ENCODE assay signal across 18 cellular contexts in genomic region chr9:115680226-115680625, GRCh38.
DNase-seq lines count a peak whose midpoint lies in the region; ATAC-seq, FAIRE-seq and TF ChIP-seq lines count a peak whose summit lies in the region.
"Had no signal": no experiment of that assay in that cellular context is flagged by ENCODE, and none has a peak within 500 bp of the region (broad histone marks: within the 10 kb centered on the region; RNA-seq: fewer than 3 reads in every experiment).

No MANE protein-coding gene starts in this region.

- no peak overlapping the region for H3K4me3 ChIP-seq in GM23248
- H3K4me3 ChIP-seq in epithelial cell of proximal tubule (ENCODE audit: low read depth, low read length): no peak overlapping the region

- H2AFZ ChIP-seq in GM23248: no peak overlapping the region

- no peak overlapping the region for H3K4me2 ChIP-seq in GM23248 (ENCODE audit: unreplicated experiment)

- no peaks in the 10 kb centered on the region for H3K9me2 ChIP-seq in GM23248 (ENCODE audit: insufficient read depth)

- H3F3A ChIP-seq in GM23248 (ENCODE audit: insufficient read depth): peaks cover 7% of the 10 kb centered on the region; the same call in 1 of the 2 replicates

- no peaks in the 10 kb centered on the region for H3K79me2 ChIP-seq in GM23248 (ENCODE audit: insufficient read depth)

- H3K9ac ChIP-seq in GM23248: no peak overlapping the region

- 91 to 97% methylated on average over 1 of the region's 1 CpG for WGBS in GM23248 (ENCODE audit: low coverage in 1 of 2, low lambda C conversion rate in 2 of 2, missing lambda C conversion rate in 2 of 2), 2 experiments

- H3K9me3 ChIP-seq in GM23248 (ENCODE audit: low read depth): no peaks in the 10 kb centered on the region
- H3K9me3 ChIP-seq: BE2C had no signal

- in situ Hi-C loops in GM23248 (cut with MboI): no loop called here

- H3K27ac ChIP-seq in GM23248: no peak overlapping the region

- TF ChIP-seq CTCF in epithelial cell of proximal tubule (conservative IDR thresholded peaks at IDR 0.05; ENCODE audit: low read depth, low read length) (no peak), GM20000 (IDR thresholded peaks at IDR 0.05; ENCODE audit: extremely low read depth, missing control alignments) (no peak)

- FAIRE-seq in TTC549 (lab: Jason Lieb, UNC): peak; percentile 98
- FAIRE-seq: H1 had no signal

- H3K36me3 ChIP-seq in GM23248 (ENCODE audit: low read depth): no peaks in the 10 kb centered on the region
- H3K36me3 ChIP-seq: BE2C had no signal

- no peaks in the 10 kb centered on the region for H4K20me1 ChIP-seq in GM23248 (ENCODE audit: insufficient read depth)

- ATAC-seq in GM18498 (IDR thresholded peaks at IDR 0.05; ENCODE audit: unreplicated experiment): no peak

- H3K4me1 ChIP-seq in GM23248 (ENCODE audit: insufficient read depth): peaks cover 3% of the 10 kb centered on the region; the same call in 1 of the 2 replicates
- H3K4me1 ChIP-seq: BE2C had no signal

- no peaks in the 10 kb centered on the region for H3K27me3 ChIP-seq in GM23248 (replicated peaks; ENCODE audit: insufficient read depth)
- H3K27me3 ChIP-seq: BE2C had no signal

- peak; percentile 33 for DNase-seq in GM23248
- DNase-seq in epithelial cell of proximal tubule (ENCODE audit: low read depth): peak; percentile 32
- DNase-seq in renal cortical epithelial cell (ENCODE audit: low read depth): peak; percentile 43
- no peak for DNase-seq in GM20000 (ENCODE audit: low spot score)
- DNase-seq in NCI-H128 (lab: John Stamatoyannopoulos, UW; ENCODE audit: unreplicated experiment): no peak
- DNase-seq: BE2C; Calu3; CD4-positive, alpha-beta memory T cell; DMS53; Karpas-422; NCI-H1417; NCI-H187 treated with DMSO at 0.1 percent for 48 hours; NCI-H446; NCI-H69; SIG-M5 had no signal

Comparison
In these comparisons a context has a peak if more than half of its experiments do, and no peak if none do; other contexts are left out.
1. DNase-seq: peak in GM23248 (single experiment), epithelial cell of proximal tubule (single experiment) and renal cortical epithelial cell (single experiment); none in GM20000 (single experiment) and NCI-H128 (single experiment).